ENCODE assay signal across 19 cellular contexts in genomic region chr22:25377699-25378098, GRCh38.
DNase-seq lines count a peak whose midpoint lies in the region; ATAC-seq, FAIRE-seq and TF ChIP-seq lines count a peak whose summit lies in the region.
"Had no signal": no experiment of that assay in that cellular context is flagged by ENCODE, and none has a peak within 500 bp of the region (broad histone marks: within the 10 kb centered on the region; RNA-seq: fewer than 3 reads in every experiment).

No MANE protein-coding gene starts in this region.

- H3K4me3 Mint-ChIP-seq in activated naive CD4-positive, alpha-beta T cell treated with anti-CD3 and anti-CD28 coated beads, Interleukin-2, amount 10 ng/mL, durations not matched to agents 7 days and 5 days = no peak overlapping the region
- H3K4me3 Mint-ChIP-seq in nephron progenitor cell = no peak overlapping the region
- H3K4me3 Mint-ChIP-seq: B cell; CD4-positive, alpha-beta T cell; CD8-positive, alpha-beta T cell had no signal

- FAIRE-seq in urothelium cell line (lab: Jason Lieb, UNC) = peak; percentile 97
- FAIRE-seq: A549, D721Med, G401.6, GM12891, GM19239 had no signal

- no peaks in the 10 kb centered on the region for H3K36me3 Mint-ChIP-seq in activated naive CD4-positive, alpha-beta T cell treated with anti-CD3 and anti-CD28 coated beads, Interleukin-2, amount 50 U/mL, for 72 hours
- peaks cover 33% of the 10 kb centered on the region for H3K36me3 Mint-ChIP-seq in activated naive CD4-positive, alpha-beta T cell treated with anti-CD3 and anti-CD28 coated beads, Interleukin-2, amount 10 ng/mL, durations not matched to agents 7 days and 5 days
- peaks cover 64% of the 10 kb centered on the region for H3K36me3 Mint-ChIP-seq in nephron progenitor cell (ENCODE audit: low read depth)

- H3K27ac Mint-ChIP-seq in activated naive CD4-positive, alpha-beta T cell treated with anti-CD3 and anti-CD28 coated beads, Interleukin-2, amount 50 U/mL, for 72 hours = peak overlapping the region; percentile 29 to 40
- no peak overlapping the region for H3K27ac Mint-ChIP-seq in activated naive CD4-positive, alpha-beta T cell treated with anti-CD3 and anti-CD28 coated beads, Interleukin-2, amount 10 ng/mL, durations not matched to agents 7 days and 5 days
- H3K27ac Mint-ChIP-seq in nephron progenitor cell = peak overlapping the region; percentile 58
- H3K27ac Mint-ChIP-seq: B cell; CD4-positive, alpha-beta T cell; CD8-positive, alpha-beta T cell had no signal

- H3K27me3 Mint-ChIP-seq in activated naive CD4-positive, alpha-beta T cell treated with anti-CD3 and anti-CD28 coated beads, Interleukin-2, amount 10 ng/mL, durations not matched to agents 7 days and 5 days = no peaks in the 10 kb centered on the region
- H3K27me3 Mint-ChIP-seq in nephron progenitor cell (ENCODE audit: low read depth, poor library complexity) = peaks cover 14% of the 10 kb centered on the region
- H3K27me3 Mint-ChIP-seq: B cell; CD4-positive, alpha-beta T cell had no signal

- CTCF ChIA-PET in activated naive CD4-positive, alpha-beta T cell treated with anti-CD3 and anti-CD28 coated beads, Interleukin-2, amount 10 ng/mL, durations not matched to agents 7 days and 5 days (lab: Charles Lee) = no interaction called here

- H3K9me3 Mint-ChIP-seq in activated naive CD4-positive, alpha-beta T cell treated with anti-CD3 and anti-CD28 coated beads, Interleukin-2, amount 50 U/mL, for 72 hours = no peaks in the 10 kb centered on the region
- no peaks in the 10 kb centered on the region for H3K9me3 Mint-ChIP-seq in activated naive CD4-positive, alpha-beta T cell treated with anti-CD3 and anti-CD28 coated beads, Interleukin-2, amount 10 ng/mL, durations not matched to agents 7 days and 5 days
- H3K9me3 Mint-ChIP-seq in nephron progenitor cell = peaks cover 5% of the 10 kb centered on the region
- H3K9me3 Mint-ChIP-seq: CD4-positive, alpha-beta T cell; CD8-positive, alpha-beta T cell had no signal

- no peak for TF ChIP-seq CTCF in nephron progenitor cell (IDR thresholded peaks at IDR 0.05)

- DNase-seq in activated naive CD4-positive, alpha-beta T cell treated with anti-CD3 and anti-CD28 coated beads, Interleukin-2, amount 50 U/mL, for 72 hours (ENCODE audit: low spot score in 2 of 2) = no peak
- no peak for DNase-seq in activated naive CD4-positive, alpha-beta T cell treated with anti-CD3 and anti-CD28 coated beads, Interleukin-2, amount 10 ng/mL, durations not matched to agents 7 days and 5 days
- DNase-seq in nephron progenitor cell = no peak
- no peak for DNase-seq in urothelium cell line (ENCODE audit: low spot score)
- DNase-seq in NOMO-1 treated with DMSO at 0.1 percent for 48 hours (lab: John Stamatoyannopoulos, UW; ENCODE audit: unreplicated experiment) = no peak
- DNase-seq in stimulated activated CD4-positive, alpha-beta T cell treated with anti-CD3 and anti-CD28 coated beads, Interleukin-1b, Interleukin-23, amount 100 ng/mL, for 48 hours = no peak
- DNase-seq: AML-193; Caco-2; Calu3; CD4-positive, alpha-beta T cell; CD8-positive, alpha-beta T cell; DMS79 treated with DMSO at 0.1 percent for 48 hours; GF-D8 had no signal

- ATAC-seq in activated naive CD4-positive, alpha-beta T cell treated with anti-CD3 and anti-CD28 coated beads, Interleukin-2, amount 50 U/mL, for 72 hours = no peak
- ATAC-seq: A549; CD8-positive, alpha-beta T cell had no signal

- peaks cover 16% of the 10 kb centered on the region for H3K4me1 Mint-ChIP-seq in activated naive CD4-positive, alpha-beta T cell treated with anti-CD3 and anti-CD28 coated beads, Interleukin-2, amount 10 ng/mL, durations not matched to agents 7 days and 5 days
- H3K4me1 Mint-ChIP-seq in nephron progenitor cell = peaks cover 15% of the 10 kb centered on the region
